In the genomic region with DNA sequence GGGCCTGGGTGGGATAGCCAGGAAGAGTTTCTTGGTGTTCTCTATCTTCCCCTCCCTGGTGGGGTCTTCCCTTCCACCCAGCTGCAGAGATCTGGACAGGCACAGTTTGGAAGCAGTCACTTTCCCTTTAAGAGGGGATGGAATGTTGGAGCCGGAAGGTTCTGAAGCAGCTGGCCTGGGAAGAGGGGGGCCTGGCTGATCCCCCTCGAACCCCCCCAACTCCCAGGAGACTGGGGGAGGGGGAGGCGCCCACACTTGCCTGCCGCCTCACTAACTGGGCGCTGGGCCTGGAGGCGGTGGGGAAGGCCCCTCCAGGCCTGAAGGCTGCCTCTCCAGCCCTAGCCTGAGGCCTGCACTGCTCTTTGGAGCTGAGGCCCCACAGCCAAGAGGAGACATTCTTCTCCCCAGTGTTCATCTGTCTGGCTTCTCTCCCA, we compare ENCODE assay signal across 8 cellular contexts. TPM values are rescaled to one million over a fixed set of nuclear protein-coding genes. Genes with fewer than 3 reads are reported as not detected.
A peak's percentile ranks its signal among the peaks of the same experiment; 100 is the strongest.
DNase-seq lines count a peak whose midpoint lies in the region; ATAC-seq, FAIRE-seq and TF ChIP-seq lines count a peak whose summit lies in the region.

No MANE protein-coding gene starts in this region.

- H3K27ac ChIP-seq in kidney (ENCODE audit: low read depth in 2 of 2, low read length in 2 of 2) (peak overlapping the region; percentile 79 to 82), spleen (peak overlapping the region; percentile 23 to 90 (median 85))

- no peaks in the 10 kb centered on the region for H3K27me3 Mint-ChIP-seq in central memory CD8-positive, alpha-beta T cell

- peaks cover 39% of the 10 kb centered on the region for H3K4me1 Mint-ChIP-seq in central memory CD8-positive, alpha-beta T cell

- H3K27me3 ChIP-seq in spleen (replicated peaks in 1 of 7) = no peaks in the 10 kb centered on the region

- no peak for FAIRE-seq in kidney (lab: Jason Lieb, UNC)

- ATAC-seq in central memory CD8-positive, alpha-beta T cell (replicated peaks; ENCODE audit: extremely low read depth, poor library complexity, severe bottlenecking) = no peak
- ATAC-seq in HG02970 (IDR thresholded peaks at IDR 0.05; ENCODE audit: low FRiP score, unreplicated experiment) (no peak), HG02623 (IDR thresholded peaks at IDR 0.05; ENCODE audit: unreplicated experiment) (no peak)

- intact Hi-C loops in kidney (cut with DNase I) = no loop called here
- intact Hi-C loops in spleen (cut with DNase I; ENCODE audit: low total_unique reads) = loop anchor here (10.0 kb wide), 1 partner anchor 88 kb away; a partner anchor contains a TSS

- no peaks in the 10 kb centered on the region for H3K36me3 ChIP-seq in kidney (ENCODE audit: control insufficient read depth in 1 of 2, insufficient read depth in 2 of 2, low read length in 2 of 2)
- peaks cover 0 to 4% (median 0%) of the 10 kb centered on the region in 6 donors for H3K36me3 ChIP-seq in spleen

- no peak for TF ChIP-seq POLR2A in spleen (IDR thresholded peaks at IDR 0.05)

- H3K9ac ChIP-seq in kidney (ENCODE audit: low read length in 2 of 2) = peak overlapping the region; percentile 89 to 92

- H3K4me3 Mint-ChIP-seq in central memory CD8-positive, alpha-beta T cell = peak overlapping the region; percentile 96

- H3K4me1 ChIP-seq in kidney (ENCODE audit: control insufficient read depth in 1 of 2, insufficient read depth in 1 of 2, low read depth in 1 of 2, low read length in 2 of 2) = peaks cover 9 to 20% of the 10 kb centered on the region in 2 donors
- H3K4me1 ChIP-seq in spleen = peaks cover 19 to 70% (median 62%) of the 10 kb centered on the region in 6 donors

- H3K4me3 ChIP-seq in kidney (ENCODE audit: low read length in 2 of 2) = peak overlapping the region; percentile 89 to 95
- H3K4me3 ChIP-seq in spleen = peak overlapping the region; percentile 44 to 94 (median 78)

- peak overlapping the region; percentile 87 for H3K27ac Mint-ChIP-seq in central memory CD8-positive, alpha-beta T cell (ENCODE audit: low read depth)

- no peaks in the 10 kb centered on the region for H3K9me3 ChIP-seq in kidney (ENCODE audit: control insufficient read depth in 1 of 2, low read length in 2 of 2)
- no peaks in the 10 kb centered on the region for H3K9me3 ChIP-seq in spleen

- WGBS in spleen, 5 donors = 6 to 14% (median 11%) methylated on average over 5 to 6 of the region's 6 CpGs; no CpG with 5 or more reads in 1 of the 5 donors

- DNase-seq in NCI-H146 (lab: John Stamatoyannopoulos, UW) (peak; percentile 52), NCI-H146 treated with DMSO at 0.1 percent for 48 hours (lab: John Stamatoyannopoulos, UW; ENCODE audit: unreplicated experiment) (no peak), NCI-H2171 treated with DMSO at 0.1 percent for 48 hours (lab: John Stamatoyannopoulos, UW) (peak; percentile 75), kidney (peak; percentile 91), spleen (peak; percentile 77)
- DNase-seq in central memory CD8-positive, alpha-beta T cell (ENCODE audit: low spot score in 2 of 2) = no peak

- no peak for TF ChIP-seq CTCF in kidney (IDR thresholded peaks at IDR 0.05; ENCODE audit: borderline replicate concordance, extremely low read depth, insufficient read depth)
- TF ChIP-seq CTCF in spleen (IDR thresholded peaks at IDR 0.05 in 8 of 11, conservative IDR thresholded peaks at IDR 0.05 in 3 of 11) = no peak

- H3K9me3 Mint-ChIP-seq in central memory CD8-positive, alpha-beta T cell = no peaks in the 10 kb centered on the region

- H3K36me3 Mint-ChIP-seq in central memory CD8-positive, alpha-beta T cell (ENCODE audit: insufficient read depth) = peaks cover 6% of the 10 kb centered on the region

RNA-seq across cellular contexts. Expression of a gene that starts 1.4 kb away (rescaled TPM):
- total RNA-seq in kidney (57.4 TPM), spleen (10 to 100 TPM; 40.3 to 67.3 (median 54.2) TPM)
- polyA plus RNA-seq in kidney (ENCODE audit: insufficient read depth, low read depth, low replicate concordance) (30.3 TPM), spleen (10 to 100 TPM; 12.3 to 28.2 (median 15.8) TPM)

RNA-seq across cellular contexts. Expression of a gene that starts 18.1 kb away (rescaled TPM):
- 329 TPM for total RNA-seq in kidney
- 353 TPM for polyA plus RNA-seq in kidney (ENCODE audit: insufficient read depth, low read depth, low replicate concordance)
- 100 to 1,000 TPM; 192 to 254 (median 204) TPM for total RNA-seq in spleen
- polyA plus RNA-seq in spleen = 100 to 1,000 TPM in 2 of 3 donors, 10 to 100 TPM in 1; 98.7 to 155 (median 137) TPM

RNA-seq across cellular contexts. Expression of a gene that starts 21.4 kb away (rescaled TPM):
- total RNA-seq in kidney = 36.9 TPM
- polyA plus RNA-seq in kidney (ENCODE audit: insufficient read depth, low read depth, low replicate concordance) = 37.0 TPM
- 10 to 100 TPM; 40.4 to 50.7 (median 46.3) TPM for total RNA-seq in spleen
- 10 to 100 TPM; 40.4 to 55.7 (median 52.8) TPM for polyA plus RNA-seq in spleen

RNA-seq across cellular contexts. Expression of a gene that starts 29.5 kb away (rescaled TPM):
- 69.0 TPM for total RNA-seq in kidney
- polyA plus RNA-seq in kidney (ENCODE audit: insufficient read depth, low read depth, low replicate concordance) = 49.1 TPM
- 10 to 100 TPM; 46.4 to 90.7 (median 69.8) TPM for total RNA-seq in spleen
- polyA plus RNA-seq in spleen = 10 to 100 TPM; 35.3 to 67.3 (median 61.2) TPM

RNA-seq across cellular contexts. Expression of a gene that starts 59.7 kb away (rescaled TPM):
- not detected for total RNA-seq in kidney
- not detected for polyA plus RNA-seq in kidney (ENCODE audit: insufficient read depth, low read depth, low replicate concordance)
- not detected for total RNA-seq in spleen
- polyA plus RNA-seq in spleen = not detected

Comparison
In these comparisons a context has a peak if more than half of its experiments do, and no peak if none do; other contexts are left out.
1. DNase-seq: peak in NCI-H146 (single experiment), NCI-H2171 treated with DMSO at 0.1 percent for 48 hours (single experiment), kidney (single experiment) and spleen (single experiment); none in NCI-H146 treated with DMSO at 0.1 percent for 48 hours (single experiment) and central memory CD8-positive, alpha-beta T cell (0 of 2).